In the genomic region with DNA sequence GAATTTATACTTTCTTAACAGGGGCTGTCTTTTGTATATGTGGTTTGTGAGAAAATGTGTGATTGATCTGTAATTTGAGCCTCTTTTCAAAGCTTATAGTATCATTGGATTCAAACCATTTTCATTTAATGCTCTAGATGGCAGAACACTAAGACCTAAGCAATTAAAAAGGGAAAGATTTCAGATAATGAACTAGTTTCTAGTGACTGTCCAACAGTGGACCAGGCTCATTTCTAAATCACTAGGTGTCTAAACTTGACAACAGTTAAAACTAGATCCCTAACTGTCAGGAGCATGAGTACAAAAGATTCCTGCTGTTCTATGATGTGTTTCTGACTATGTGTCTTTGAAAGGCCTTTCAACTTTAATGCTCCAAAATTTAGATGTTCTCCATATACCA, we compare ENCODE assay signal across 10 cellular contexts. TPM values are rescaled to one million over a fixed set of nuclear protein-coding genes. Genes with fewer than 3 reads are reported as not detected.
DNase-seq lines count a peak whose midpoint lies in the region; ATAC-seq and TF ChIP-seq lines count a peak whose summit lies in the region.
"Had no signal": no experiment of that assay in that cellular context is flagged by ENCODE, and none has a peak within 500 bp of the region (broad histone marks: within the 10 kb centered on the region; RNA-seq: fewer than 3 reads in every experiment).

No MANE protein-coding gene starts in this region.

- H3K4me3 ChIP-seq in BE2C (ENCODE audit: low read depth, low read length): peak overlapping the region; percentile 31
- H3K4me3 ChIP-seq in naive thymus-derived CD4-positive, alpha-beta T cell (ENCODE audit: low read length): peak overlapping the region; percentile 38
- H3K4me3 ChIP-seq in thyroid gland (replicated peaks in 1 of 3): no peak overlapping the region
- no peak overlapping the region for H3K4me3 ChIP-seq in mammary epithelial cell (replicated peaks in 1 of 3; ENCODE audit: insufficient read depth in 1 of 3, low read depth in 2 of 3, low read length in 3 of 3)

- peaks cover 17% of the 10 kb centered on the region for H3K4me1 ChIP-seq in BE2C
- peaks cover 66 to 72% of the 10 kb centered on the region in 2 donors for H3K4me1 ChIP-seq in naive thymus-derived CD4-positive, alpha-beta T cell (ENCODE audit: control insufficient read depth in 2 of 2, insufficient read depth in 2 of 2, low read length in 2 of 2)
- H3K4me1 ChIP-seq in thyroid gland: no peaks in the 10 kb centered on the region
- no peaks in the 10 kb centered on the region for H3K4me1 ChIP-seq in mammary epithelial cell (ENCODE audit: insufficient read depth, low read length)

- no peaks in the 10 kb centered on the region for H3K27me3 Mint-ChIP-seq in activated naive CD8-positive, alpha-beta T cell
- H3K27me3 Mint-ChIP-seq in naive thymus-derived CD4-positive, alpha-beta T cell: no peaks in the 10 kb centered on the region

- TF ChIP-seq POLR2A in thyroid gland (IDR thresholded peaks at IDR 0.05): no peak

- peak overlapping the region; percentile 98 for H3K27ac Mint-ChIP-seq in activated naive CD8-positive, alpha-beta T cell
- peak overlapping the region; percentile 84 to 98 (median 94) for H3K27ac Mint-ChIP-seq in naive thymus-derived CD4-positive, alpha-beta T cell

- H4K20me1 ChIP-seq in mammary epithelial cell (ENCODE audit: insufficient read depth, low read length): no peaks in the 10 kb centered on the region

- no peaks in the 10 kb centered on the region for H3K36me3 ChIP-seq in BE2C
- no peaks in the 10 kb centered on the region for H3K36me3 ChIP-seq in naive thymus-derived CD4-positive, alpha-beta T cell (ENCODE audit: control insufficient read depth in 2 of 3, insufficient read depth in 3 of 3, low read length in 3 of 3)
- no peaks in the 10 kb centered on the region for H3K36me3 ChIP-seq in thyroid gland
- no peaks in the 10 kb centered on the region for H3K36me3 ChIP-seq in mammary epithelial cell (ENCODE audit: insufficient read depth, low read length)
- H3K36me3 ChIP-seq: WERI-Rb-1 had no signal

- peaks cover 82% of the 10 kb centered on the region for H3K4me1 Mint-ChIP-seq in activated naive CD8-positive, alpha-beta T cell (ENCODE audit: low read depth)
- H3K4me1 Mint-ChIP-seq in naive thymus-derived CD4-positive, alpha-beta T cell: peaks cover 58 to 94% (median 77%) of the 10 kb centered on the region in 7 donors

- dilution Hi-C loops in mammary epithelial cell (cut with HindIII; ENCODE audit: low sequenced_read_pairs): no loop called here

- H3K79me2 ChIP-seq in mammary epithelial cell (ENCODE audit: insufficient read depth, low read length): no peaks in the 10 kb centered on the region

- peak overlapping the region; percentile 80 for H3K27ac ChIP-seq in naive thymus-derived CD4-positive, alpha-beta T cell (ENCODE audit: low read depth, low read length)
- H3K27ac ChIP-seq in thyroid gland: no peak overlapping the region
- no peak overlapping the region for H3K27ac ChIP-seq in mammary epithelial cell (ENCODE audit: insufficient read depth, low read depth, low read length)
- H3K27ac ChIP-seq: WERI-Rb-1 had no signal

- CTCF ChIA-PET in naive thymus-derived CD4-positive, alpha-beta T cell (lab: Charles Lee): interaction anchor here (2.0 to 2.6 kb wide), 2 partner anchors 54 to 143 kb away, joined by 7 to 22 read pairs; a partner anchor contains a TSS
- CTCF ChIA-PET in mammary epithelial cell (lab: Charles Lee; ENCODE audit: low non-redundant PET): no interaction called here

- no peak overlapping the region for H2AFZ ChIP-seq in mammary epithelial cell (ENCODE audit: low read depth, low read length)

- in situ Hi-C loops in mammary epithelial cell (cut with MboI; ENCODE audit: low sequenced_read_pairs in 2 of 2): no loop called here

- no TSS peak for BruUV-seq in mammary epithelial cell (replicated peaks; lab: Mats Ljungman, UMichigan)

- peaks cover 7% of the 10 kb centered on the region for H3K36me3 Mint-ChIP-seq in activated naive CD8-positive, alpha-beta T cell
- peaks cover 3 to 25% (median 11%) of the 10 kb centered on the region in 5 donors for H3K36me3 Mint-ChIP-seq in naive thymus-derived CD4-positive, alpha-beta T cell

- H3K9ac ChIP-seq in mammary epithelial cell (ENCODE audit: insufficient read depth, low read length): no peak overlapping the region

- intact Hi-C loops in naive thymus-derived CD4-positive, alpha-beta T cell (cut with micrococcal nuclease): loop anchor here (1.0 to 5.0 kb wide), 4 partner anchors 10 to 121 kb away; no protein-coding TSS in a partner anchor
- intact Hi-C loops in thyroid gland (cut with DNase I) (no loop called here), mammary epithelial cell (cut with micrococcal nuclease) (no loop called here)

- POLR2A ChIA-PET in naive thymus-derived CD4-positive, alpha-beta T cell (lab: Charles Lee): interaction anchor here (0.5 to 5.9 kb wide), 15 partner anchors 8 to 135 kb away, joined by 3 to 41 read pairs (median 5); a partner anchor contains a TSS

- H3K27me3 ChIP-seq in BE2C (no peaks in the 10 kb centered on the region), thyroid gland (no peaks in the 10 kb centered on the region), mammary epithelial cell (ENCODE audit: insufficient read depth, low read length) (no peaks in the 10 kb centered on the region)
- no peaks in the 10 kb centered on the region for H3K27me3 ChIP-seq in naive thymus-derived CD4-positive, alpha-beta T cell (ENCODE audit: control insufficient read depth in 2 of 2, insufficient read depth in 2 of 2, low read length in 2 of 2)

- H3K9me3 ChIP-seq in BE2C: no peaks in the 10 kb centered on the region
- H3K9me3 ChIP-seq in naive thymus-derived CD4-positive, alpha-beta T cell (ENCODE audit: control insufficient read depth in 2 of 3, low read length in 3 of 3): no peaks in the 10 kb centered on the region
- no peaks in the 10 kb centered on the region for H3K9me3 ChIP-seq in thyroid gland
- H3K9me3 ChIP-seq in mammary epithelial cell (replicated peaks; ENCODE audit: insufficient read depth, low read length): no peaks in the 10 kb centered on the region

- no peak for DNase-seq in BE2C
- DNase-seq in naive thymus-derived CD4-positive, alpha-beta T cell: no peak
- DNase-seq in COR-L47 (lab: John Stamatoyannopoulos, UW): no peak
- DNase-seq in thyroid gland: no peak
- no peak for DNase-seq in SW 1271 (lab: John Stamatoyannopoulos, UW)
- DNase-seq in mammary epithelial cell: no peak
- DNase-seq: DMS53, WERI-Rb-1 had no signal

- no peak overlapping the region for H3K4me2 ChIP-seq in mammary epithelial cell (ENCODE audit: insufficient read depth, low read depth, low read length)

- peak overlapping the region; percentile 88 for H3K4me3 Mint-ChIP-seq in activated naive CD8-positive, alpha-beta T cell
- peak overlapping the region; percentile 69 to 88 (median 77) for H3K4me3 Mint-ChIP-seq in naive thymus-derived CD4-positive, alpha-beta T cell

- TF ChIP-seq CTCF in BE2C (IDR thresholded peaks at IDR 0.05; ENCODE audit: low read depth, low read length) (no peak), thyroid gland (IDR thresholded peaks at IDR 0.05) (no peak), mammary epithelial cell (conservative IDR thresholded peaks at IDR 0.05 in 1 of 2, IDR thresholded peaks at IDR 0.05 in 1 of 2; ENCODE audit: extremely low read depth in 1 of 2, insufficient read depth in 1 of 2, low read depth in 1 of 2, low read length in 2 of 2) (no peak)

- ATAC-seq in GM21529 (IDR thresholded peaks at IDR 0.05; ENCODE audit: unreplicated experiment): peak; percentile 1
- no peak for ATAC-seq in naive thymus-derived CD4-positive, alpha-beta T cell

- no peaks in the 10 kb centered on the region for H3K9me3 Mint-ChIP-seq in activated naive CD8-positive, alpha-beta T cell (ENCODE audit: low read depth)
- H3K9me3 Mint-ChIP-seq in naive thymus-derived CD4-positive, alpha-beta T cell: no peaks in the 10 kb centered on the region

RNA-seq across cellular contexts. Expression of a gene that starts 54.6 kb away (rescaled TPM):
- polyA plus RNA-seq in BE2C (2012; ENCODE audit: insufficient read depth, insufficient read length, low read depth): 14.4 TPM
- 100 to 1,000 TPM; 234 to 296 (median 291) TPM for total RNA-seq in naive thymus-derived CD4-positive, alpha-beta T cell
- 10 to 100 TPM; 88.6 to 95.4 TPM for polyA plus RNA-seq in naive thymus-derived CD4-positive, alpha-beta T cell
- total RNA-seq in thyroid gland (10 to 100 TPM; 11.0 to 25.8 (median 23.9) TPM), mammary epithelial cell (10 to 100 TPM in 1 of 2 donors, 1 to 10 TPM in 1; 4.0 to 10.2 TPM)
- polyA plus RNA-seq in mammary epithelial cell: 2.5 TPM
- 0.88 TPM for polyA minus RNA-seq in mammary epithelial cell

Comparison
In these comparisons a context has a peak if more than half of its experiments do, and no peak if none do; other contexts are left out.
1. H3K4me3 ChIP-seq: peak in BE2C (single experiment) and naive thymus-derived CD4-positive, alpha-beta T cell (single experiment); none in thyroid gland (0 of 3) and mammary epithelial cell (0 of 3).
2. RNA of a gene that starts 54.6 kb away (total RNA-seq): 234 to 296 TPM in naive thymus-derived CD4-positive, alpha-beta T cell; 11.0 to 25.8 TPM in thyroid gland and 4.0 to 10.2 TPM in mammary epithelial cell; every median in the first group is over 4 times any median in the second.
3. intact Hi-C loops: an anchor here in naive thymus-derived CD4-positive, alpha-beta T cell (1.0 to 5.0 kb wide); none called in thyroid gland and mammary epithelial cell.